Comparison of ENCODE assay signal across 8 cellular contexts in the genomic region with DNA sequence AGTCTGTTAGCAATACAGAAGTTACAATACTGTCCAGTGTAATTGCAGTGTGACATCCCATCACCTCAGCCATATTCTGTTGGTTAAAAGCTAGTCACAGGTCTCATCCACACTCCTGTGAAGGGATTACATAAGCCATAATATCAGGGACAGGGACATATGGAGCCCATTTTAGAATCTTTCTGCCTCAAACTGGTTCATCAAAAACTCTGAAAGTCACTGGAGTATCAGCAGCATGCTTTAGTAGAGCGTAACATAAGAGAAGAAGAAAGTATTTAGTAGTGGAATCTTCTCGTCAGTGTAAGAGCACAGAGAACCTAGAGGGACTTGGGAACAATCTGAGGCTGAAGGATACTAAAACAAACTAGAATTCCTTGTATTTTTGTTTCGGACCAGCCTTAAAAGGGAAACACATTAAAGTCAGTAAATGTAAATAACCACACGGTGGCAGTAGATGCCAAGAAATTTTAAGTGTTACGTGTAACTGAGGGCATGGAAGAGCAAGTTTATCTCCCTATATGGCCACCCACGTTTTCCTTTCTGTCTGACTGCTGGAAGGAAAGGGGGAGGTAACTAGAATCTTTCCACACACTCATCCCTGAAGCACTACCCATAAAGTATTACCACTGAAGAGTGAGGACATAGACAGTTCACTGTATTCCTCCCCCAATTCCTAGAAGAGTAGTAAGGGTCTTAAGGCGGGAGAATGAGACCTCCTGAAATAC. TPM values are rescaled to one million over a fixed set of nuclear protein-coding genes. Genes with fewer than 3 reads are reported as not detected.
DNase-seq lines count a peak whose midpoint lies in the region; ATAC-seq and TF ChIP-seq lines count a peak whose summit lies in the region.

No MANE protein-coding gene starts in this region.

- no peak overlapping the region for H3K27ac ChIP-seq in CD8-positive, alpha-beta T cell (ENCODE audit: low read depth, low read length)

- no peak overlapping the region for H3K27ac Mint-ChIP-seq in CD8-positive, alpha-beta T cell
- H3K27ac Mint-ChIP-seq in endothelial cell (ENCODE audit: unreplicated experiment) (peak overlapping the region; percentile 22), mesothelial cell of epicardium (peak overlapping the region; percentile 54), type B pancreatic cell (peak overlapping the region; percentile 40)

- ATAC-seq in CD8-positive, alpha-beta T cell, result peak; percentile 79
- peak; percentile 94 for ATAC-seq in GM18867 (IDR thresholded peaks at IDR 0.05; ENCODE audit: unreplicated experiment)
- ATAC-seq in HG03045 (IDR thresholded peaks at IDR 0.05; ENCODE audit: unreplicated experiment), result peak; percentile 84

- H3K9me3 ChIP-seq in CD8-positive, alpha-beta T cell (ENCODE audit: low read length), result no peaks in the 10 kb centered on the region

- no peaks in the 10 kb centered on the region for H3K27me3 ChIP-seq in CD8-positive, alpha-beta T cell (ENCODE audit: insufficient read depth, low read length)

- intact Hi-C loops in CD8-positive, alpha-beta T cell (cut with DNase I, micrococcal nuclease), result loop anchor here (1.0 to 10.0 kb wide), 10 partner anchors 226 to 1060 kb away; a partner anchor contains a TSS

- no peak overlapping the region for H3K4me3 Mint-ChIP-seq in CD8-positive, alpha-beta T cell
- H3K4me3 Mint-ChIP-seq in endothelial cell (ENCODE audit: unreplicated experiment), result no peak overlapping the region
- no peak overlapping the region for H3K4me3 Mint-ChIP-seq in mesothelial cell of epicardium
- peak overlapping the region; percentile 19 for H3K4me3 Mint-ChIP-seq in type B pancreatic cell

- H3K9me3 Mint-ChIP-seq in CD8-positive, alpha-beta T cell, result no peaks in the 10 kb centered on the region
- H3K9me3 Mint-ChIP-seq in endothelial cell (ENCODE audit: unreplicated experiment) (no peaks in the 10 kb centered on the region), mesothelial cell of epicardium (no peaks in the 10 kb centered on the region), type B pancreatic cell (no peaks in the 10 kb centered on the region)

- peak; percentile 85 for TF ChIP-seq CTCF in CD8-positive, alpha-beta T cell (IDR thresholded peaks at IDR 0.05)
- TF ChIP-seq CTCF in endothelial cell (IDR thresholded peaks at IDR 0.05; ENCODE audit: unreplicated experiment) (peak; percentile 92), mesothelial cell of epicardium (IDR thresholded peaks at IDR 0.05; ENCODE audit: unreplicated experiment) (peak; percentile 83), type B pancreatic cell (conservative IDR thresholded peaks at IDR 0.05) (peak; percentile 83)

- H3K4me1 ChIP-seq in CD8-positive, alpha-beta T cell (ENCODE audit: insufficient read depth, low read length), result no peaks in the 10 kb centered on the region

- CTCF ChIA-PET in CD8-positive, alpha-beta T cell (lab: Charles Lee), result interaction anchor here (0.6 to 1.0 kb wide), 2 partner anchors 1058 to 1060 kb away, joined by 3 to 4 read pairs; no protein-coding TSS in a partner anchor

- H3K4me3 ChIP-seq in CD8-positive, alpha-beta T cell (ENCODE audit: low read depth, low read length), result no peak overlapping the region

- H3K27me3 Mint-ChIP-seq in CD8-positive, alpha-beta T cell (ENCODE audit: low read depth), result peaks cover 3% of the 10 kb centered on the region
- H3K27me3 Mint-ChIP-seq in endothelial cell (ENCODE audit: unreplicated experiment) (no peaks in the 10 kb centered on the region), mesothelial cell of epicardium (ENCODE audit: low read depth) (peaks cover 7% of the 10 kb centered on the region), type B pancreatic cell (no peaks in the 10 kb centered on the region)

- POLR2A ChIA-PET in CD8-positive, alpha-beta T cell (lab: Charles Lee), result no interaction called here

- no peaks in the 10 kb centered on the region for H3K36me3 Mint-ChIP-seq in CD8-positive, alpha-beta T cell
- H3K36me3 Mint-ChIP-seq in endothelial cell (ENCODE audit: low read depth, unreplicated experiment), result no peaks in the 10 kb centered on the region
- H3K36me3 Mint-ChIP-seq in mesothelial cell of epicardium, result no peaks in the 10 kb centered on the region
- H3K36me3 Mint-ChIP-seq in type B pancreatic cell, result no peaks in the 10 kb centered on the region

- peak in 2 of 7 experiments; percentile 15 to 34 for DNase-seq in CD8-positive, alpha-beta T cell
- DNase-seq in NCI-H1694 (lab: John Stamatoyannopoulos, UW), result peak; percentile 83
- peak; percentile 85 for DNase-seq in SW480 (ENCODE audit: low spot score)
- peak; percentile 44 for DNase-seq in endothelial cell (ENCODE audit: low spot score)
- no peak for DNase-seq in mesothelial cell of epicardium (ENCODE audit: low spot score in 2 of 2, unreplicated experiment in 2 of 2)
- no peak for DNase-seq in type B pancreatic cell (ENCODE audit: extremely low spot score, unreplicated experiment)

- H3K36me3 ChIP-seq in CD8-positive, alpha-beta T cell (ENCODE audit: insufficient read depth, low read length), result no peaks in the 10 kb centered on the region

- peaks cover 4% of the 10 kb centered on the region for H3K4me1 Mint-ChIP-seq in CD8-positive, alpha-beta T cell (ENCODE audit: low read depth)
- H3K4me1 Mint-ChIP-seq in endothelial cell (ENCODE audit: unreplicated experiment) (peaks cover 9% of the 10 kb centered on the region), mesothelial cell of epicardium (peaks cover 9% of the 10 kb centered on the region), type B pancreatic cell (ENCODE audit: unreplicated experiment) (peaks cover 7% of the 10 kb centered on the region)

RNA-seq across cellular contexts. Expression of a gene that starts 41.6 kb away (rescaled TPM):
- total RNA-seq in CD8-positive, alpha-beta T cell, result 1 to 10 TPM; 7.6 to 8.4 TPM
- 26.7 TPM for total RNA-seq in endothelial cell (ENCODE audit: unreplicated experiment)
- 25.0 to 27.1 TPM (median 25.7 TPM) in 3 replicates for total RNA-seq in mesothelial cell of epicardium
- 17.8 and 24.4 TPM in 2 replicates for total RNA-seq in type B pancreatic cell (ENCODE audit: low replicate concordance)

RNA-seq across cellular contexts. Expression of a gene that starts 42.1 kb away (rescaled TPM):
- under 1 TPM; 0.41 to 0.61 TPM for total RNA-seq in CD8-positive, alpha-beta T cell
- total RNA-seq in endothelial cell (ENCODE audit: unreplicated experiment) (4.1 TPM), mesothelial cell of epicardium (19.5 to 22.5 TPM (median 20.4 TPM) in 3 replicates), type B pancreatic cell (ENCODE audit: low replicate concordance) (6.4 and 10.8 TPM in 2 replicates)

Comparison
In these comparisons a context has a peak if more than half of its experiments do, and no peak if none do; other contexts are left out.
1. DNase-seq: peak in NCI-H1694 (single experiment), SW480 (single experiment) and endothelial cell (single experiment); none in mesothelial cell of epicardium (0 of 2) and type B pancreatic cell (single experiment).
2. Peak in every context shown above with its lines, with median percentiles within 50 percentile points of each other: ATAC-seq and CTCF ChIP-seq.